Comparison of ENCODE assay signal across 8 cellular contexts in the genomic region with DNA sequence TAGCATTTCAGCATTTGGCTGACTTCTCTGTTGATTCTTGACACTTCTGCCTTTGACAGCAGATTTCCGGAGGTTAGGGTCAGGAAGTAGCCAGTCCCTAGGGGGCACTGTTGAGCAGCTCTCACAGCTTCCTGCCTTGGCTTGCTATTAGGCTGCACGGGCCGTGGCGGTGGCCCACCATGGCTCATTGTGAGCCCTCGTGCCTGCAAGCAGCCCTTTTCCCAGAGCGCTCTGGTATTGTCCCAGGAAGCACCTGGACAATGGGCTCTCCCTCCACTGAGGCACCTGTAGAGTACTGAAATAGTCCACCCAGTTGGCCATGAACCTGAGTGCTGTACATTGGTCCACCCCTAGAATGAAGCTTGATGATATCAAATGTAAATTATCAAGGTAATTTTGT.
DNase-seq lines count a peak whose midpoint lies in the region; ATAC-seq, FAIRE-seq and TF ChIP-seq lines count a peak whose summit lies in the region.
"Had no signal": no experiment of that assay in that cellular context is flagged by ENCODE, and none has a peak within 500 bp of the region (broad histone marks: within the 10 kb centered on the region; RNA-seq: fewer than 3 reads in every experiment).

No MANE protein-coding gene starts in this region.

- peaks cover 0 to 8% (median 6%) of the 10 kb centered on the region in 3 donors for H3K4me1 ChIP-seq in pancreas

- H3K27me3 ChIP-seq in pancreas: no peaks in the 10 kb centered on the region

- H3K27ac ChIP-seq in pancreas: no peak overlapping the region

- 65 to 68% methylated on average over 6 of the region's 6 CpGs for WGBS in pancreas, 2 donors

- H3K9me3 ChIP-seq in pancreas: no peaks in the 10 kb centered on the region

- no peak for FAIRE-seq in pancreas (lab: Jason Lieb, UNC)
- FAIRE-seq: colon had no signal

- peaks cover 0 to 18% (median 0%) of the 10 kb centered on the region in 3 donors for H3K36me3 ChIP-seq in pancreas

- peak; percentile 77 for TF ChIP-seq CTCF in GM12865 (IDR thresholded peaks at IDR 0.05; ENCODE audit: insufficient read depth, low read depth, low read length, missing control alignments)
- TF ChIP-seq CTCF in pancreas (IDR thresholded peaks at IDR 0.05): peak in 3 of 4 donors; percentile 19 to 45 (median 34)

- ATAC-seq in esophagus mucosa (peak; percentile 38), pancreas (peak; percentile 66 to 82 (median 76)), GM19455 (IDR thresholded peaks at IDR 0.05; ENCODE audit: unreplicated experiment) (no peak)

- H3K4me3 ChIP-seq in GM12865 (ENCODE audit: low read depth, low read length) (no peak overlapping the region), pancreas (no peak overlapping the region)

- DNase-seq in GM12865 (ENCODE audit: low read depth) (peak; percentile 70), MV-4-11 (lab: John Stamatoyannopoulos, UW) (peak; percentile 26), pancreas (peak in 5 of 6 donors; percentile 37 to 65 (median 56)), foreskin melanocyte (no peak)
- DNase-seq in activated CD8-positive, alpha-beta memory T cell treated with anti-CD3 and anti-CD28 coated beads for 24 hours: peak; percentile 81

- intact Hi-C loops in pancreas (cut with DNase I): no loop called here
